Comparison of ENCODE assay signal across 11 cellular contexts in genomic region chr2:8636691-8637636, GRCh38. TPM values are rescaled to one million over a fixed set of nuclear protein-coding genes. Genes with fewer than 3 reads are reported as not detected.
DNase-seq lines count a peak whose midpoint lies in the region; ATAC-seq, FAIRE-seq and TF ChIP-seq lines count a peak whose summit lies in the region.
"Had no signal": no experiment of that assay in that cellular context is flagged by ENCODE, and none has a peak within 500 bp of the region (broad histone marks: within the 10 kb centered on the region; RNA-seq: fewer than 3 reads in every experiment).

No MANE protein-coding gene starts in this region.

- no peaks in the 10 kb centered on the region for H3K9me3 ChIP-seq in HCT116 (ENCODE audit: control insufficient read depth in 1 of 2, insufficient read depth in 1 of 2, low read depth in 1 of 2, low read length in 2 of 2)
- H3K9me3 ChIP-seq in astrocyte (ENCODE audit: insufficient read depth, low read depth, low read length) = no peaks in the 10 kb centered on the region

- H3K4me2 ChIP-seq in HCT116 (ENCODE audit: low read length) (peak overlapping the region; percentile 46), astrocyte (ENCODE audit: low read length) (peak overlapping the region; percentile 76)

- H3K4me3 Mint-ChIP-seq in astrocyte (ENCODE audit: unreplicated experiment) = peak overlapping the region; percentile 52
- H3K4me3 Mint-ChIP-seq: naive thymus-derived CD8-positive, alpha-beta T cell had no signal

- peaks cover 30% of the 10 kb centered on the region for H3K4me1 Mint-ChIP-seq in astrocyte (ENCODE audit: low read depth, unreplicated experiment)

- POLR2A ChIA-PET in HCT116 (lab: Charles Lee) = no interaction called here

- no peaks in the 10 kb centered on the region for H4K20me1 ChIP-seq in HCT116 (ENCODE audit: insufficient read depth)
- no peaks in the 10 kb centered on the region for H4K20me1 ChIP-seq in astrocyte (ENCODE audit: insufficient read depth, low read length)

- H2AFZ ChIP-seq in HCT116 (ENCODE audit: low read depth, low read length, poor library complexity, severe bottlenecking) (peak overlapping the region; percentile 23), astrocyte (ENCODE audit: low read depth, low read length) (peak overlapping the region; percentile 73)

- no peaks in the 10 kb centered on the region for H3K9me2 ChIP-seq in HCT116 (ENCODE audit: insufficient read depth)

- intact Hi-C loops in HCT116 (cut with micrococcal nuclease) (no loop called here), sciatic nerve (cut with DNase I) (no loop called here)

- TF ChIP-seq CTCF in HCT116 (IDR thresholded peaks at IDR 0.05 in 2 of 3, conservative IDR thresholded peaks at IDR 0.05 in 1 of 3; ENCODE audit: borderline replicate concordance in 1 of 3, insufficient read depth in 1 of 3, low read depth in 2 of 3, low read length in 2 of 3) (no peak), astrocyte (IDR thresholded peaks at IDR 0.05; ENCODE audit: insufficient read depth, low read depth, low read length) (no peak)

- ATAC-seq in HCT116 = no peak
- ATAC-seq in sciatic nerve = peak; percentile 40
- ATAC-seq in HG02623 (IDR thresholded peaks at IDR 0.05; ENCODE audit: unreplicated experiment) = no peak
- ATAC-seq: naive thymus-derived CD8-positive, alpha-beta T cell had no signal

- no peaks in the 10 kb centered on the region for H3K36me3 Mint-ChIP-seq in astrocyte (ENCODE audit: low read depth, unreplicated experiment)
- H3K36me3 Mint-ChIP-seq: naive thymus-derived CD8-positive, alpha-beta T cell had no signal

- H3K79me2 ChIP-seq in HCT116 (ENCODE audit: insufficient read depth, low read length) (no peaks in the 10 kb centered on the region), astrocyte (ENCODE audit: insufficient read depth, low read length) (no peaks in the 10 kb centered on the region)

- H3K27ac ChIP-seq in HCT116 (ENCODE audit: low read depth, low read length) (no peak overlapping the region), astrocyte (ENCODE audit: low read depth, low read length) (peak overlapping the region; percentile 35)

- H3K4me1 ChIP-seq in HCT116 (ENCODE audit: control insufficient read depth in 1 of 2, insufficient read depth in 2 of 2, low read length in 2 of 2) = peaks cover 49 to 55% of the 10 kb centered on the region in 2 experiments
- peaks cover 32% of the 10 kb centered on the region for H3K4me1 ChIP-seq in astrocyte (ENCODE audit: insufficient read depth, low read length)

- peak; percentile 43 for FAIRE-seq in astrocyte (lab: Jason Lieb, UNC)

- H3K27ac Mint-ChIP-seq in astrocyte (ENCODE audit: unreplicated experiment) = no peak overlapping the region

- H3K9ac ChIP-seq in HCT116 (ENCODE audit: low read length) (0 out of 2 replicates have a peak overlapping the region, but pooled peaks have one; percentile 12), astrocyte (ENCODE audit: low read length) (peak overlapping the region; percentile 40)

- no TSS peak for BruUV-seq in HCT116 (replicated peaks; lab: Mats Ljungman, UMichigan)

- no peaks in the 10 kb centered on the region for H3K27me3 ChIP-seq in HCT116 (ENCODE audit: insufficient read depth, low read length)
- H3K27me3 ChIP-seq in astrocyte (ENCODE audit: insufficient read depth, low read length) = no peaks in the 10 kb centered on the region

- DNase-seq in HCT116 (ENCODE audit: low read depth, low spot score) = no peak
- DNase-seq in astrocyte (ENCODE audit: low read depth) = peak; percentile 64
- DNase-seq in islet precursor cell = peak; percentile 92
- no peak for DNase-seq in sciatic nerve (ENCODE audit: low spot score)
- no peak for DNase-seq in DMS 273 treated with DMSO at 0.1 percent for 48 hours (lab: John Stamatoyannopoulos, UW)
- no peak for DNase-seq in NCI-H526 (lab: John Stamatoyannopoulos, UW)
- no peak for DNase-seq in middle frontal gyrus (ENCODE audit: extremely low spot score, low spot score)
- DNase-seq: amniotic stem cell, NCI-H2171 treated with DMSO at 0.1 percent for 48 hours had no signal

- no peak for TF ChIP-seq RAD21 in HCT116 (IDR thresholded peaks at IDR 0.05; ENCODE audit: low read depth)

- no peak for TF ChIP-seq POLR2A in HCT116 (IDR thresholded peaks at IDR 0.05; ENCODE audit: borderline replicate concordance, extremely low read depth, insufficient read depth, insufficient read length)

- CTCF ChIA-PET in HCT116 (lab: Charles Lee) = no interaction called here

- H3K36me3 ChIP-seq in HCT116 (ENCODE audit: control insufficient read depth in 1 of 2, insufficient read depth in 2 of 2, low read length in 2 of 2) (no peaks in the 10 kb centered on the region), astrocyte (ENCODE audit: insufficient read depth, low read length) (no peaks in the 10 kb centered on the region)

- RAD21 ChIA-PET in HCT116 (lab: Charles Lee; ENCODE audit: low non-redundant PET in 1 of 2, low total read pairs in 2 of 2, uncharacterized antibody in 2 of 2, unreplicated experiment in 2 of 2) = no interaction called here

- H3K4me3 ChIP-seq in HCT116 (replicated peaks in 1 of 2; ENCODE audit: low read depth in 1 of 2, low read length in 2 of 2) (no peak overlapping the region), astrocyte (ENCODE audit: insufficient read depth, low read depth, low read length) (peak overlapping the region; percentile 14)

- peaks cover 58% of the 10 kb centered on the region for H3K27me3 Mint-ChIP-seq in astrocyte (ENCODE audit: low read depth, unreplicated experiment)

- H3K9me3 Mint-ChIP-seq in astrocyte (ENCODE audit: unreplicated experiment) = peaks cover 3% of the 10 kb centered on the region
- H3K9me3 Mint-ChIP-seq: naive thymus-derived CD8-positive, alpha-beta T cell had no signal

TF ChIP-seq in HCT116, 20 proteins besides CTCF, POLR2A, EP300 and RAD21 (continues in another document):
- TF ChIP-seq SIN3A (IDR thresholded peaks at IDR 0.05; ENCODE audit: low read depth) (no peak), ZFX (IDR thresholded peaks at IDR 0.05) (no peak), EZH2 (IDR thresholded peaks at IDR 0.05) (no peak), JUND (IDR thresholded peaks at IDR 0.05) (no peak), FOSL1 (IDR thresholded peaks at IDR 0.05; ENCODE audit: low read depth) (no peak), CEBPB (IDR thresholded peaks at IDR 0.05; ENCODE audit: low read depth) (no peak), SP1 (IDR thresholded peaks at IDR 0.05; ENCODE audit: low read depth) (no peak), EGR1 (IDR thresholded peaks at IDR 0.05; ENCODE audit: low read depth) (no peak), ZBTB33 (IDR thresholded peaks at IDR 0.05; ENCODE audit: extremely low read depth, insufficient replicate concordance, low read length) (no peak), ZNF274 (IDR thresholded peaks at IDR 0.05; ENCODE audit: low read depth, low read length) (no peak), ELF1 (IDR thresholded peaks at IDR 0.05; ENCODE audit: borderline replicate concordance, low read depth) (no peak), CBX3 (IDR thresholded peaks at IDR 0.05; ENCODE audit: low read depth) (no peak), EZH2phosphoT487 (IDR thresholded peaks at IDR 0.05; ENCODE audit: borderline replicate concordance) (no peak), SRF (IDR thresholded peaks at IDR 0.05; ENCODE audit: low read depth) (no peak), POLR2AphosphoS5 (IDR thresholded peaks at IDR 0.05; ENCODE audit: low read depth, low read length) (no peak), TCF7L2 (IDR thresholded peaks at IDR 0.05; ENCODE audit: borderline replicate concordance, extremely low read depth, insufficient read depth, insufficient read length) (no peak)
- TF ChIP-seq, protein P1, sequence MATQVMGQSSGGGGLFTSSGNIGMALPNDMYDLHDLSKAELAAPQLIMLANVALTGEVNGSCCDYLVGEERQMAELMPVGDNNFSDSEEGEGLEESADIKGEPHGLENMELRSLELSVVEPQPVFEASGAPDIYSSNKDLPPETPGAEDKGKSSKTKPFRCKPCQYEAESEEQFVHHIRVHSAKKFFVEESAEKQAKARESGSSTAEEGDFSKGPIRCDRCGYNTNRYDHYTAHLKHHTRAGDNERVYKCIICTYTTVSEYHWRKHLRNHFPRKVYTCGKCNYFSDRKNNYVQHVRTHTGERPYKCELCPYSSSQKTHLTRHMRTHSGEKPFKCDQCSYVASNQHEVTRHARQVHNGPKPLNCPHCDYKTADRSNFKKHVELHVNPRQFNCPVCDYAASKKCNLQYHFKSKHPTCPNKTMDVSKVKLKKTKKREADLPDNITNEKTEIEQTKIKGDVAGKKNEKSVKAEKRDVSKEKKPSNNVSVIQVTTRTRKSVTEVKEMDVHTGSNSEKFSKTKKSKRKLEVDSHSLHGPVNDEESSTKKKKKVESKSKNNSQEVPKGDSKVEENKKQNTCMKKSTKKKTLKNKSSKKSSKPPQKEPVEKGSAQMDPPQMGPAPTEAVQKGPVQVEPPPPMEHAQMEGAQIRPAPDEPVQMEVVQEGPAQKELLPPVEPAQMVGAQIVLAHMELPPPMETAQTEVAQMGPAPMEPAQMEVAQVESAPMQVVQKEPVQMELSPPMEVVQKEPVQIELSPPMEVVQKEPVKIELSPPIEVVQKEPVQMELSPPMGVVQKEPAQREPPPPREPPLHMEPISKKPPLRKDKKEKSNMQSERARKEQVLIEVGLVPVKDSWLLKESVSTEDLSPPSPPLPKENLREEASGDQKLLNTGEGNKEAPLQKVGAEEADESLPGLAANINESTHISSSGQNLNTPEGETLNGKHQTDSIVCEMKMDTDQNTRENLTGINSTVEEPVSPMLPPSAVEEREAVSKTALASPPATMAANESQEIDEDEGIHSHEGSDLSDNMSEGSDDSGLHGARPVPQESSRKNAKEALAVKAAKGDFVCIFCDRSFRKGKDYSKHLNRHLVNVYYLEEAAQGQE (IDR thresholded peaks at IDR 0.05; ENCODE audit: low read depth) = no peak

RNA-seq across cellular contexts. Expression of gene ID2, which starts 44.9 kb away (rescaled TPM):
- total RNA-seq in HCT116 (2021; ENCODE audit: unreplicated experiment) (112 TPM), astrocyte (7.7 and 13.6 TPM in 2 replicates), sciatic nerve (95.8 TPM)
- polyA plus RNA-seq in HCT116 (2012) = 197 and 259 TPM in 2 replicates

Comparison
In these comparisons a context has a peak if more than half of its experiments do, and no peak if none do; other contexts are left out.
1. DNase-seq: peak in astrocyte (single experiment) and islet precursor cell (single experiment); none in HCT116 (single experiment), sciatic nerve (single experiment), DMS 273 treated with DMSO at 0.1 percent for 48 hours (single experiment), NCI-H526 (0 of 2) and middle frontal gyrus (single experiment).